In the genomic region with DNA sequence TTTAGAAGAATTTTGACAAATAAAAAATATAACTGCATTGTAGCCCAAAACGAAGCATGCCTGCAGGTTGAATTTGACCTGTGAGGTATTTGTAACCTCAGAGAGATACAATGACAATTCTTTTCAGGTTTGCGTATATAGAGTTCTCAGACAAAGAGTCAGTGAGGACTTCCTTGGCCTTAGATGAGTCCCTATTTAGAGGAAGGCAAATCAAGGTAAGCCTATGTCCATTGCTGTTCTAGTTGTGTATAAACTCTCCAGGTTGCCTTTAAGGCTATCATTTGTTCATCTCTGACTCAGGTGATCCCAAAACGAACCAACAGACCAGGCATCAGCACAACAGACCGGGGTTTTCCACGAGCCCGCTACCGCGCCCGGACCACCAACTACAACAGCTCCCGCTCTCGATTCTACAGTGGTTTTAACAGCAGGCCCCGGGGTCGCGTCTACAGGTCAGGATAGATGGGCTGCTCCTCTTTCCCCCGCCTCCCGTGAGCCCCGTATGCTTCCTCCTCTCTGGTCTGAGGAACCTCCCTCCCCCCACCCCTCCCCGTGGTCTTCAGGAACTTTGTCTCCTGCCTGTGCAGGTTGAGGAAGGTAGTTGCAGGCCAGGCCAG, we compare ENCODE assay signal across 1 cellular context.
TF ChIP-seq lines count a peak whose summit lies in the region.

No MANE protein-coding gene starts in this region.

TF ChIP-seq in GM12878, 131 proteins besides CTCF, POLR2A, EP300 and RAD21:
- TF ChIP-seq, protein P1, sequence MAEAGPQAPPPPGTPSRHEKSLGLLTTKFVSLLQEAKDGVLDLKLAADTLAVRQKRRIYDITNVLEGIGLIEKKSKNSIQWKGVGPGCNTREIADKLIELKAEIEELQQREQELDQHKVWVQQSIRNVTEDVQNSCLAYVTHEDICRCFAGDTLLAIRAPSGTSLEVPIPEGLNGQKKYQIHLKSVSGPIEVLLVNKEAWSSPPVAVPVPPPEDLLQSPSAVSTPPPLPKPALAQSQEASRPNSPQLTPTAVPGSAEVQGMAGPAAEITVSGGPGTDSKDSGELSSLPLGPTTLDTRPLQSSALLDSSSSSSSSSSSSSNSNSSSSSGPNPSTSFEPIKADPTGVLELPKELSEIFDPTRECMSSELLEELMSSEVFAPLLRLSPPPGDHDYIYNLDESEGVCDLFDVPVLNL (IDR thresholded peaks at IDR 0.05; ENCODE audit: low read depth, low read length) = no peak
- TF ChIP-seq, protein P2, sequence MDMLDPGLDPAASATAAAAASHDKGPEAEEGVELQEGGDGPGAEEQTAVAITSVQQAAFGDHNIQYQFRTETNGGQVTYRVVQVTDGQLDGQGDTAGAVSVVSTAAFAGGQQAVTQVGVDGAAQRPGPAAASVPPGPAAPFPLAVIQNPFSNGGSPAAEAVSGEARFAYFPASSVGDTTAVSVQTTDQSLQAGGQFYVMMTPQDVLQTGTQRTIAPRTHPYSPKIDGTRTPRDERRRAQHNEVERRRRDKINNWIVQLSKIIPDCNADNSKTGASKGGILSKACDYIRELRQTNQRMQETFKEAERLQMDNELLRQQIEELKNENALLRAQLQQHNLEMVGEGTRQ (IDR thresholded peaks at IDR 0.05; ENCODE audit: borderline replicate concordance, low read depth, low read length) = no peak
- TF ChIP-seq POLR2AphosphoS5 (IDR thresholded peaks at IDR 0.05; ENCODE audit: low read length) (no peak), TCF3 (IDR thresholded peaks at IDR 0.05; ENCODE audit: borderline replicate concordance, insufficient read depth, low read depth, low read length) (no peak), HDAC2 (IDR thresholded peaks at IDR 0.05) (no peak), HDGF (IDR thresholded peaks at IDR 0.05) (no peak), SRF (IDR thresholded peaks at IDR 0.05; ENCODE audit: low read depth in 2 of 2, low read length in 2 of 2) (no peak), SIX5 (IDR thresholded peaks at IDR 0.05; ENCODE audit: low read depth, low read length, severe bottlenecking) (no peak), KLF5 (IDR thresholded peaks at IDR 0.05; ENCODE audit: partially characterized antibody) (no peak), SMAD1 (IDR thresholded peaks at IDR 0.05; ENCODE audit: low read depth, partially characterized antibody) (no peak), STAT3 (IDR thresholded peaks at IDR 0.05; ENCODE audit: low read depth, low read length) (no peak), SIN3A (IDR thresholded peaks at IDR 0.05; ENCODE audit: low read depth, low read length) (no peak), CHD1 (IDR thresholded peaks at IDR 0.05; ENCODE audit: low read depth, low read length) (no peak), BRCA1 (IDR thresholded peaks at IDR 0.05; ENCODE audit: low read depth, low read length) (no peak), NRF1 (conservative IDR thresholded peaks at IDR 0.05; ENCODE audit: low read depth, low read length) (no peak), TBL1XR1 (IDR thresholded peaks at IDR 0.05; ENCODE audit: low read depth, low read length) (no peak)
- TF ChIP-seq, protein P3, sequence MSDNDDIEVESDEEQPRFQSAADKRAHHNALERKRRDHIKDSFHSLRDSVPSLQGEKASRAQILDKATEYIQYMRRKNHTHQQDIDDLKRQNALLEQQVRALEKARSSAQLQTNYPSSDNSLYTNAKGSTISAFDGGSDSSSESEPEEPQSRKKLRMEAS (IDR thresholded peaks at IDR 0.05; ENCODE audit: low read depth, low read length) = no peak
- TF ChIP-seq, protein P4, sequence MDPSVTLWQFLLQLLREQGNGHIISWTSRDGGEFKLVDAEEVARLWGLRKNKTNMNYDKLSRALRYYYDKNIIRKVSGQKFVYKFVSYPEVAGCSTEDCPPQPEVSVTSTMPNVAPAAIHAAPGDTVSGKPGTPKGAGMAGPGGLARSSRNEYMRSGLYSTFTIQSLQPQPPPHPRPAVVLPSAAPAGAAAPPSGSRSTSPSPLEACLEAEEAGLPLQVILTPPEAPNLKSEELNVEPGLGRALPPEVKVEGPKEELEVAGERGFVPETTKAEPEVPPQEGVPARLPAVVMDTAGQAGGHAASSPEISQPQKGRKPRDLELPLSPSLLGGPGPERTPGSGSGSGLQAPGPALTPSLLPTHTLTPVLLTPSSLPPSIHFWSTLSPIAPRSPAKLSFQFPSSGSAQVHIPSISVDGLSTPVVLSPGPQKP (IDR thresholded peaks at IDR 0.05; ENCODE audit: low read depth, low read length) = no peak
- TF ChIP-seq, protein P5, sequence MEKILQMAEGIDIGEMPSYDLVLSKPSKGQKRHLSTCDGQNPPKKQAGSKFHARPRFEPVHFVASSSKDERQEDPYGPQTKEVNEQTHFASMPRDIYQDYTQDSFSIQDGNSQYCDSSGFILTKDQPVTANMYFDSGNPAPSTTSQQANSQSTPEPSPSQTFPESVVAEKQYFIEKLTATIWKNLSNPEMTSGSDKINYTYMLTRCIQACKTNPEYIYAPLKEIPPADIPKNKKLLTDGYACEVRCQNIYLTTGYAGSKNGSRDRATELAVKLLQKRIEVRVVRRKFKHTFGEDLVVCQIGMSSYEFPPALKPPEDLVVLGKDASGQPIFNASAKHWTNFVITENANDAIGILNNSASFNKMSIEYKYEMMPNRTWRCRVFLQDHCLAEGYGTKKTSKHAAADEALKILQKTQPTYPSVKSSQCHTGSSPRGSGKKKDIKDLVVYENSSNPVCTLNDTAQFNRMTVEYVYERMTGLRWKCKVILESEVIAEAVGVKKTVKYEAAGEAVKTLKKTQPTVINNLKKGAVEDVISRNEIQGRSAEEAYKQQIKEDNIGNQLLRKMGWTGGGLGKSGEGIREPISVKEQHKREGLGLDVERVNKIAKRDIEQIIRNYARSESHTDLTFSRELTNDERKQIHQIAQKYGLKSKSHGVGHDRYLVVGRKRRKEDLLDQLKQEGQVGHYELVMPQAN (conservative IDR thresholded peaks at IDR 0.05) = no peak
